1 cellular context compared by ENCODE assay signal in genomic region chr2:41727152-41727551, GRCh38.
TF ChIP-seq lines count a peak whose summit lies in the region.

No MANE protein-coding gene starts in this region.

TF ChIP-seq in K562, 482 proteins besides CTCF, POLR2A, EP300 and RAD21 (continued from another document and continues in another):
- TF ChIP-seq SPI1 (IDR thresholded peaks at IDR 0.05; ENCODE audit: borderline replicate concordance, low read depth, low read length) (no peak), NKRF (IDR thresholded peaks at IDR 0.05; ENCODE audit: borderline replicate concordance) (no peak), ZNF740 (CRISPR knock-in tag; IDR thresholded peaks at IDR 0.05) (no peak), ZNF740 (tag; IDR thresholded peaks at IDR 0.05) (0 out of 4 replicates have a peak, but pooled peaks of 1 of the 2 experiments have one; percentile 50), CBFB (CRISPR knock-in tag; IDR thresholded peaks at IDR 0.05) (no peak), ZKSCAN1 (IDR thresholded peaks at IDR 0.05; ENCODE audit: low read depth, low read length) (no peak), ARID1B (IDR thresholded peaks at IDR 0.05) (no peak), KDM2B (CRISPR knock-in tag; IDR thresholded peaks at IDR 0.05) (no peak), CEBPB (tag; IDR thresholded peaks at IDR 0.05) (no peak), ZNF436 (CRISPR knock-in tag; IDR thresholded peaks at IDR 0.05) (no peak), MXI1 (IDR thresholded peaks at IDR 0.05; ENCODE audit: low read depth, low read length) (no peak), CEBPZ (IDR thresholded peaks at IDR 0.05; ENCODE audit: borderline replicate concordance, low read depth, low read length) (no peak), MEF2D (tag; conservative IDR thresholded peaks at IDR 0.05; ENCODE audit: low read depth) (peak; percentile 72; the same call in 1 of the 2 replicates), BRD4 (IDR thresholded peaks at IDR 0.05) (no peak), CC2D1A (IDR thresholded peaks at IDR 0.05) (no peak), IRF1 (CRISPR knock-in tag; IDR thresholded peaks at IDR 0.05; ENCODE audit: borderline replicate concordance) (no peak), ETS2 (tag; IDR thresholded peaks at IDR 0.05; ENCODE audit: borderline replicate concordance, poor library complexity, severe bottlenecking) (no peak), ARID3A (IDR thresholded peaks at IDR 0.05; ENCODE audit: borderline replicate concordance, low read depth, low read length) (no peak), BACH1 (tag; IDR thresholded peaks at IDR 0.05) (peak; percentile 66), KAT2B (IDR thresholded peaks at IDR 0.05; ENCODE audit: low read depth, low read length) (no peak), POLR2AphosphoS2 (IDR thresholded peaks at IDR 0.05; ENCODE audit: low read length) (no peak), ZNF23 (CRISPR knock-in tag; IDR thresholded peaks at IDR 0.05) (peak; percentile 31; the same call in 1 of the 2 replicates), PML (IDR thresholded peaks at IDR 0.05; ENCODE audit: low read length) (no peak), ZNF75A (CRISPR knock-in tag; IDR thresholded peaks at IDR 0.05) (no peak), DPF2 (IDR thresholded peaks at IDR 0.05) (no peak), CREM (IDR thresholded peaks at IDR 0.05; ENCODE audit: low read depth) (no peak), MTA1 (IDR thresholded peaks at IDR 0.05; ENCODE audit: borderline replicate concordance) (no peak), NFE2L1 (tag; IDR thresholded peaks at IDR 0.05; ENCODE audit: borderline replicate concordance, low read depth) (no peak), RBBP5 (IDR thresholded peaks at IDR 0.05; ENCODE audit: borderline replicate concordance, insufficient read depth, low read length, poor library complexity, severe bottlenecking) (no peak), HES1 (IDR thresholded peaks at IDR 0.05; ENCODE audit: low read depth) (no peak), RFX5 (IDR thresholded peaks at IDR 0.05; ENCODE audit: low read depth, low read length) (no peak), USF1 (CRISPR knock-in tag; IDR thresholded peaks at IDR 0.05) (no peak), SMARCA4 (IDR thresholded peaks at IDR 0.05) (no peak), ZZZ3 (IDR thresholded peaks at IDR 0.05) (no peak), ZBTB12 (CRISPR knock-in tag; IDR thresholded peaks at IDR 0.05) (no peak), ZBED1 (IDR thresholded peaks at IDR 0.05) (no peak), FOXA3 (CRISPR knock-in tag; conservative IDR thresholded peaks at IDR 0.05 in 1 of 2, IDR thresholded peaks at IDR 0.05 in 1 of 2) (no peak), NFYB (IDR thresholded peaks at IDR 0.05; ENCODE audit: extremely low read depth, insufficient read length) (no peak), USF2 (CRISPR knock-in tag; IDR thresholded peaks at IDR 0.05) (no peak), ZNF280A (IDR thresholded peaks at IDR 0.05; ENCODE audit: low read depth, partially characterized antibody) (no peak), ZNF76 (CRISPR knock-in tag; IDR thresholded peaks at IDR 0.05; ENCODE audit: borderline replicate concordance) (no peak), NR2C1 (IDR thresholded peaks at IDR 0.05) (no peak), NR2C1 (tag; IDR thresholded peaks at IDR 0.05) (peak; percentile 31; the same call in 1 of the 2 replicates), GATAD2B (IDR thresholded peaks at IDR 0.05; ENCODE audit: borderline replicate concordance) (no peak), ATF4 (CRISPR knock-in tag; IDR thresholded peaks at IDR 0.05) (peak; percentile 40; the same call in 1 of the 2 replicates), ZNF707 (CRISPR knock-in tag; conservative IDR thresholded peaks at IDR 0.05) (no peak), HINFP (tag; conservative IDR thresholded peaks at IDR 0.05; ENCODE audit: low read depth) (peak; percentile 79)
